8 cellular contexts compared by ENCODE assay signal in the genomic region with DNA sequence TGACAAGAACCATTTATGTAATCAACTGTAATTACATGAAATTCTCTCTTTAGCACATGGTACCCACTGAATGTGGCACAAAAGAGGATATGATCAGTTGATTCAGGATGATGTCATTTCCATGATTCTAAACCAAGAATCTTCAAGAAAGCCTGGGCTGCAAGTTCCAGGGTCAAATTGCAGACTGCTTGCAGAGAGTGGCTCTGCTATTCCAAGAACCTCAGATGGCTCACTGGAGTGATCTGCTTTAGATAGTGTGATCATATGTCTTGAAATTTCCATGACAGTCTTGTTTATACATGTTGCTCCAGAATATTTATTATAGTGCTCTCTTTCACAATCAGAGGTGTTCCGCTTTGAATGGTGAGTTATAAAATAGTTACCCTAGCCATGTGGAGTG.
DNase-seq lines count a peak whose midpoint lies in the region; ATAC-seq, FAIRE-seq and TF ChIP-seq lines count a peak whose summit lies in the region.

No MANE protein-coding gene starts in this region.

- no peak overlapping the region for H3K9ac ChIP-seq in fibroblast of lung (ENCODE audit: insufficient read depth, low read length)

- ATAC-seq in GM21390 (IDR thresholded peaks at IDR 0.05; ENCODE audit: unreplicated experiment) = peak; percentile 69

- H3K4me3 ChIP-seq in fibroblast of lung (replicated peaks in 1 of 4; ENCODE audit: control extremely low read depth in 1 of 4, insufficient read depth in 1 of 4, low read depth in 3 of 4, low read length in 4 of 4) = no peak overlapping the region

- no peak overlapping the region for H3K4me2 ChIP-seq in fibroblast of lung (ENCODE audit: extremely low read depth, insufficient read depth, low read length)

- TF ChIP-seq CTCF in fibroblast of lung (conservative IDR thresholded peaks at IDR 0.05 in 1 of 2, IDR thresholded peaks at IDR 0.05 in 1 of 2; ENCODE audit: low read depth in 1 of 2, low read length in 2 of 2) (no peak), GM20000 (IDR thresholded peaks at IDR 0.05; ENCODE audit: extremely low read depth, missing control alignments) (no peak)

- no peaks in the 10 kb centered on the region for H3K9me3 ChIP-seq in fibroblast of lung (ENCODE audit: control insufficient read depth, insufficient read depth, low read depth, low read length)

- FAIRE-seq in urothelium cell line (lab: Jason Lieb, UNC) = no peak

- no peak overlapping the region for H2AFZ ChIP-seq in fibroblast of lung (ENCODE audit: low read length)

- H3K27ac Mint-ChIP-seq in IgD-negative memory B cell = peak overlapping the region in 2 of 3 donors; percentile 63 to 88

- H3K27me3 Mint-ChIP-seq in IgD-negative memory B cell = no peaks in the 10 kb centered on the region

- no peaks in the 10 kb centered on the region for H3K4me1 ChIP-seq in fibroblast of lung (ENCODE audit: control insufficient read depth, extremely low read depth, insufficient read depth, low read length)

- no peaks in the 10 kb centered on the region for H4K20me1 ChIP-seq in fibroblast of lung (ENCODE audit: control insufficient read depth, extremely low read depth, insufficient read depth, low read length)

- no peaks in the 10 kb centered on the region for H3K36me3 ChIP-seq in fibroblast of lung (ENCODE audit: control insufficient read depth, insufficient read depth, low read length)

- no peaks in the 10 kb centered on the region for H3K36me3 Mint-ChIP-seq in IgD-negative memory B cell

- H3K79me2 ChIP-seq in fibroblast of lung (ENCODE audit: control insufficient read depth, insufficient read depth, low read length) = no peaks in the 10 kb centered on the region

- no peaks in the 10 kb centered on the region for H3K27me3 ChIP-seq in fibroblast of lung (ENCODE audit: control insufficient read depth, insufficient read depth, low read length)

- H3K4me3 Mint-ChIP-seq in IgD-negative memory B cell = peak overlapping the region in 2 of 4 donors; percentile 7 to 55

- no peaks in the 10 kb centered on the region for H3K9me3 Mint-ChIP-seq in IgD-negative memory B cell

- no peak overlapping the region for H3K27ac ChIP-seq in fibroblast of lung (ENCODE audit: insufficient read depth, low read length)

- DNase-seq in CD1c-positive myeloid dendritic cell (ENCODE audit: extremely low spot score) (peak; percentile 79), fibroblast of lung (ENCODE audit: low read depth in 2 of 2) (peak; percentile 62 to 77), anterior cingulate cortex (lab: John Stamatoyannopoulos, UW) (no peak), NCI-H1092 (lab: John Stamatoyannopoulos, UW) (no peak), GM20000 (ENCODE audit: low spot score) (no peak), urothelium cell line (ENCODE audit: low spot score) (no peak)

- peaks cover 12 to 26% (median 22%) of the 10 kb centered on the region in 3 donors for H3K4me1 Mint-ChIP-seq in IgD-negative memory B cell

Comparison
In these comparisons a context has a peak if more than half of its experiments do, and no peak if none do; other contexts are left out.
1. DNase-seq: peak in CD1c-positive myeloid dendritic cell (single experiment) and fibroblast of lung (2 of 2); none in anterior cingulate cortex (0 of 58), NCI-H1092 (single experiment), GM20000 (single experiment) and urothelium cell line (single experiment).